In genomic region chr2:225041871-225042799, GRCh38 we compare ENCODE assay signal across 8 cellular contexts. TPM values are rescaled to one million over a fixed set of nuclear protein-coding genes. Genes with fewer than 3 reads are reported as not detected.
DNase-seq lines count a peak whose midpoint lies in the region; ATAC-seq and TF ChIP-seq lines count a peak whose summit lies in the region.

TSS of gene DOCK10 (minus strand) at chr2:225042468. CDS start at chr2:225042374, 94 bp downstream.

- peak within 1 kb of the TSS; percentile 54; the same call in 1 of the 2 replicates for H3K56ac ChIP-seq in IMR-90 (ENCODE audit: extremely low read depth, insufficient read depth, low read length)

- H3K36me3 ChIP-seq in IMR-90 (ENCODE audit: control insufficient read depth, insufficient read depth, low read length) (no peaks in the 10 kb centered on the region), colonic mucosa (no peaks in the 10 kb centered on the region), right lobe of liver (no peaks in the 10 kb centered on the region)

- intact Hi-C loops in IMR-90 (cut with micrococcal nuclease) = loop anchor here (2.0 to 10.0 kb wide), 3 partner anchors 80 to 619 kb away; no protein-coding TSS in a partner anchor
- intact Hi-C loops in colonic mucosa (cut with DNase I) = no loop called here
- intact Hi-C loops in right lobe of liver (cut with DNase I) = no loop called here

- H3K18ac ChIP-seq in IMR-90 (ENCODE audit: low read depth, low read length) = peak within 1 kb of the TSS; percentile 21; the same call in 1 of the 2 replicates

- TF ChIP-seq CTCF in IMR-90 (conservative IDR thresholded peaks at IDR 0.05; ENCODE audit: low read depth, low read length) (no peak), colonic mucosa (IDR thresholded peaks at IDR 0.05) (no peak), right lobe of liver (IDR thresholded peaks at IDR 0.05) (no peak)

- H3K9ac ChIP-seq in IMR-90 (ENCODE audit: low read depth, low read length) = peak within 1 kb of the TSS; percentile 64
- H3K9ac ChIP-seq in colonic mucosa (ENCODE audit: low read depth in 2 of 2, low read length in 2 of 2) = peak within 1 kb of the TSS; percentile 45 to 76

- no peaks in the 10 kb centered on the region for H3K27me3 ChIP-seq in IMR-90 (ENCODE audit: control insufficient read depth, insufficient read depth, low read length)
- no peaks in the 10 kb centered on the region for H3K27me3 ChIP-seq in colonic mucosa
- no peaks in the 10 kb centered on the region for H3K27me3 ChIP-seq in right lobe of liver

- H4K20me1 ChIP-seq in IMR-90 (ENCODE audit: insufficient read depth, low read length) = no peaks in the 10 kb centered on the region

- H3K79me1 ChIP-seq in IMR-90 (ENCODE audit: low read depth in 1 of 2, low read length in 2 of 2) = peaks cover 6 to 33% of the 10 kb centered on the region in 2 experiments; a peak in 3 of 4 replicates

- peak within 1 kb of the TSS; percentile 61 for H2BK5ac ChIP-seq in IMR-90 (ENCODE audit: low read depth, low read length, poor library complexity, severe bottlenecking)

- peak within 1 kb of the TSS; percentile 80 for H2AK9ac ChIP-seq in IMR-90 (replicated peaks; ENCODE audit: low read depth, low read length, poor library complexity)

- POLR2A ChIA-PET in IMR-90 (lab: Charles Lee; ENCODE audit: unreplicated experiment) = no interaction called here

- peak within 1 kb of the TSS; percentile 73 for H2BK120ac ChIP-seq in IMR-90 (ENCODE audit: low read depth, low read length)

- H3K9me3 ChIP-seq in IMR-90 (ENCODE audit: control insufficient read depth, insufficient read depth, low read length) (no peaks in the 10 kb centered on the region), colonic mucosa (no peaks in the 10 kb centered on the region), right lobe of liver (no peaks in the 10 kb centered on the region)

- no peak within 1 kb of the TSS for H4K5ac ChIP-seq in IMR-90 (ENCODE audit: low read depth, low read length)

- H2BK20ac ChIP-seq in IMR-90 (ENCODE audit: low read depth, low read length) = peak within 1 kb of the TSS; percentile 54

- BruUV-seq in IMR-90 (replicated peaks; lab: Mats Ljungman, UMichigan) = no TSS peak

- DNase-seq in EH (ENCODE audit: low read depth) (peak; percentile 77), IMR-90 (peak; percentile 69), colonic mucosa (peak; percentile 56), right lobe of liver (peak; percentile 41 to 59 (median 55)), DMS153 (lab: John Stamatoyannopoulos, UW) (no peak)
- DNase-seq in activated CD4-positive, alpha-beta T cell treated with anti-CD3 and anti-CD28 coated beads for 1 hour = peak; percentile 51
- DNase-seq in stimulated activated CD4-positive, alpha-beta T cell treated with anti-CD3 and anti-CD28 coated beads, Interleukin-4, amount 100 ng/mL, for 48 hours (ENCODE audit: low read depth in 2 of 2) = peak; percentile 44 to 46

- 3% methylated on average over 43 of the region's 112 CpGs; no CpG with 5 or more reads in 1 of the 2 experiments for WGBS in IMR-90 (ENCODE audit: extremely low coverage in 2 of 2, insufficient read length in 1 of 2), 2 experiments
- WGBS in right lobe of liver (ENCODE audit: insufficient coverage, low coverage, low lambda C conversion rate, missing lambda C conversion rate) = under 1% methylated on average over 21 of the region's 112 CpGs

- ATAC-seq in GM21390 (IDR thresholded peaks at IDR 0.05; ENCODE audit: unreplicated experiment) (peak; percentile 20), IMR-90 (ENCODE audit: low read depth) (peak; percentile 72), right lobe of liver (peak; percentile 46 to 68 (median 66))

- H4K8ac ChIP-seq in IMR-90 (ENCODE audit: low read depth in 2 of 2, low read length in 2 of 2) = peak within 1 kb of the TSS; percentile 38 to 76; a peak in 3 of 4 replicates

- CTCF ChIA-PET in IMR-90 (lab: Yijun Ruan, JAX) = interaction anchor here (0.8 to 1.5 kb wide), 2 partner anchors 11 to 16 kb away, joined by 3 to 5 read pairs; no protein-coding TSS in a partner anchor

- H3K9me1 ChIP-seq in IMR-90 (ENCODE audit: insufficient read depth, low read length) = peaks cover 9% of the 10 kb centered on the region

- H3K23ac ChIP-seq in IMR-90 (ENCODE audit: low read depth, low read length) = peak within 1 kb of the TSS; percentile 65

- H2AFZ ChIP-seq in IMR-90 (replicated peaks; ENCODE audit: low read length, poor library complexity) = peak within 1 kb of the TSS; percentile 91

- H3K4me3 ChIP-seq in IMR-90 (ENCODE audit: insufficient read depth, low read depth, low read length) (peak within 1 kb of the TSS; percentile 87), colonic mucosa (peak within 1 kb of the TSS; percentile 83), right lobe of liver (peak within 1 kb of the TSS; percentile 47 to 72 (median 65))

- H3K14ac ChIP-seq in IMR-90 (replicated peaks; ENCODE audit: low read depth, low read length) = peak within 1 kb of the TSS; percentile 94

- peak within 1 kb of the TSS; percentile 35; the same call in 1 of the 2 replicates for H2AK5ac ChIP-seq in IMR-90 (ENCODE audit: low read depth, low read length)

- H3K27ac ChIP-seq in IMR-90 (ENCODE audit: insufficient read depth, low read length) (peak within 1 kb of the TSS; percentile 27; the same call in 1 of the 2 replicates), colonic mucosa (peak within 1 kb of the TSS; percentile 60), right lobe of liver (peak within 1 kb of the TSS in 2 of 3 donors; percentile 5 to 29)

- H3K4me1 ChIP-seq in IMR-90 (ENCODE audit: control insufficient read depth, insufficient read depth, low read length) (peaks cover 2% of the 10 kb centered on the region; the same call in 1 of the 2 replicates), colonic mucosa (peaks cover 2% of the 10 kb centered on the region), right lobe of liver (peaks cover 0 to 2% (median 0%) of the 10 kb centered on the region in 4 donors)

- no peak for TF ChIP-seq RAD21 in IMR-90 (IDR thresholded peaks at IDR 0.05; ENCODE audit: low read length)

- peak within 1 kb of the TSS; percentile 91 for H3K4ac ChIP-seq in IMR-90 (ENCODE audit: low read depth, low read length)

- peak within 1 kb of the TSS; percentile 62 for H4K91ac ChIP-seq in IMR-90 (ENCODE audit: insufficient read depth, low read depth, low read length)

- TF ChIP-seq POLR2A in IMR-90 (IDR thresholded peaks at IDR 0.05; ENCODE audit: low read depth, low read length) (peak; percentile 10; the same call in 1 of the 2 replicates), right lobe of liver (IDR thresholded peaks at IDR 0.05) (no peak)

- in situ Hi-C loops in IMR-90 (cut with MboI; ENCODE audit: low sequenced_read_pairs) = no loop called here

- no peak within 1 kb of the TSS; the same call in 2 of the 3 replicates for H2BK15ac ChIP-seq in IMR-90 (ENCODE audit: low read depth, low read length)

- dilution Hi-C loops in IMR-90 (cut with HindIII; ENCODE audit: low sequenced_read_pairs, unreplicated experiment) = no loop called here

- H3K4me2 ChIP-seq in IMR-90 (ENCODE audit: low read depth, low read length) = peak within 1 kb of the TSS; percentile 96

TF ChIP-seq in IMR-90, 13 proteins besides CTCF, POLR2A, EP300 and RAD21:
- TF ChIP-seq RFX5 (IDR thresholded peaks at IDR 0.05; ENCODE audit: low read depth, low read length) (no peak), BHLHE40 (IDR thresholded peaks at IDR 0.05; ENCODE audit: low read depth, low read length) (no peak), USF2 (IDR thresholded peaks at IDR 0.05; ENCODE audit: low read depth, low read length) (no peak), RCOR1 (IDR thresholded peaks at IDR 0.05; ENCODE audit: insufficient replicate concordance, low read length) (no peak), CEBPB (IDR thresholded peaks at IDR 0.05; ENCODE audit: low read depth, low read length) (no peak), MAZ (IDR thresholded peaks at IDR 0.05; ENCODE audit: borderline replicate concordance, low read depth, low read length) (0 out of 2 replicates have a peak, but pooled peaks have one; percentile 27)

RNA-seq across cellular contexts. Expression of gene DOCK10, which starts in this region (rescaled TPM):
- 63.6 and 75.3 TPM in 2 replicates for total RNA-seq in IMR-90 (2012; rRNA removed)
- polyA plus RNA-seq in IMR-90 (2012; rRNA removed) = 46.7 and 58.6 TPM in 2 replicates
- polyA plus RNA-seq in IMR-90 (2012; cell fraction: cytosol; rRNA removed) = 15.4 and 38.0 TPM in 2 replicates
- polyA plus RNA-seq in IMR-90 (2012; cell fraction: nucleus; rRNA removed; ENCODE audit: low replicate concordance) = 38.5 and 130 TPM in 2 replicates
- total RNA-seq in colonic mucosa = 10 to 100 TPM; 13.5 to 17.4 TPM
- total RNA-seq in right lobe of liver = 10 to 100 TPM in 1 of 6 experiments, 1 to 10 TPM in 5; 5.1 to 10.2 (median 7.1) TPM

Comparison
In these comparisons a context has a peak if more than half of its experiments do, and no peak if none do; other contexts are left out.
1. ATAC-seq: peak in every context shown above with its lines; median percentile 72 in IMR-90; 66 in right lobe of liver; 20 in GM21390.